8 cellular contexts compared by ENCODE assay signal in genomic region chr7:11343818-11344413, GRCh38.
DNase-seq lines count a peak whose midpoint lies in the region; ATAC-seq, FAIRE-seq and TF ChIP-seq lines count a peak whose summit lies in the region.

No MANE protein-coding gene starts in this region.

- no peak overlapping the region for H3K4me2 ChIP-seq in HepG2 (ENCODE audit: low read depth, low read length)

- TF ChIP-seq RAD21 in HepG2 (CRISPR knock-in tag; IDR thresholded peaks at IDR 0.05): peak; percentile 34; the same call in 1 of the 2 replicates

- H3K4me3 ChIP-seq in HEK293 (ENCODE audit: low read depth, low read length): no peak overlapping the region
- H3K4me3 ChIP-seq in body of pancreas: no peak overlapping the region
- H3K4me3 ChIP-seq in HepG2 (replicated peaks in 1 of 3; ENCODE audit: insufficient read depth in 1 of 3, low read depth in 2 of 3, low read length in 3 of 3): no peak overlapping the region

- no peaks in the 10 kb centered on the region for H3K9me3 Mint-ChIP-seq in activated naive CD8-positive, alpha-beta T cell treated with anti-CD3 and anti-CD28 coated beads for 36 hours
- H3K9me3 Mint-ChIP-seq in activated CD4-positive, alpha-beta memory T cell treated with anti-CD3 and anti-CD28 coated beads for 36 hours: no peaks in the 10 kb centered on the region

- 14 to 15% methylated on average over 10 of the region's 10 CpGs for WGBS in body of pancreas, 2 donors
- 15% methylated on average over 10 of the region's 10 CpGs for WGBS in HepG2 (ENCODE audit: low lambda C conversion rate)

- H3K4me3 Mint-ChIP-seq in activated naive CD8-positive, alpha-beta T cell treated with anti-CD3 and anti-CD28 coated beads for 36 hours: no peak overlapping the region
- no peak overlapping the region for H3K4me3 Mint-ChIP-seq in activated CD4-positive, alpha-beta memory T cell treated with anti-CD3 and anti-CD28 coated beads for 36 hours

- TF ChIP-seq CTCF in HEK293 (tag by site-specific recombination; IDR thresholded peaks at IDR 0.05) (peak; percentile 28; the same call in 1 of the 2 replicates), body of pancreas (IDR thresholded peaks at IDR 0.05) (peak; percentile 69 to 89 (median 77)), HepG2 (CRISPR knock-in tag; IDR thresholded peaks at IDR 0.05) (peak; percentile 73)

- H3K36me3 ChIP-seq in HEK293 (ENCODE audit: control insufficient read depth in 2 of 2, insufficient read depth in 1 of 2, low read length in 2 of 2): no peaks in the 10 kb centered on the region
- H3K36me3 ChIP-seq in body of pancreas (replicated peaks in 1 of 2; ENCODE audit: insufficient read depth in 1 of 2, low read depth in 2 of 2): no peaks in the 10 kb centered on the region
- H3K36me3 ChIP-seq in HepG2 (replicated peaks in 1 of 2; ENCODE audit: control insufficient read depth in 1 of 2, insufficient read depth in 2 of 2, low read length in 2 of 2): no peaks in the 10 kb centered on the region

- BruUV-seq in HepG2 (replicated peaks; lab: Mats Ljungman, UMichigan): no TSS peak

- no peak overlapping the region for H3K9ac ChIP-seq in HepG2 (ENCODE audit: insufficient read depth, low read depth, low read length)

- peak; percentile 33 for DNase-seq in ELF-1 (ENCODE audit: low read depth, low spot score)
- peak; percentile 59 to 83 for DNase-seq in NCI-H446 (lab: John Stamatoyannopoulos, UW)
- DNase-seq in body of pancreas: no peak
- DNase-seq in HepG2 (ENCODE audit: low spot score): peak; percentile 24
- no peak for DNase-seq in activated naive CD8-positive, alpha-beta T cell treated with anti-CD3 and anti-CD28 coated beads for 36 hours
- DNase-seq in activated CD4-positive, alpha-beta memory T cell treated with anti-CD3 and anti-CD28 coated beads for 36 hours: no peak
- no peak for DNase-seq in COLO668 (lab: John Stamatoyannopoulos, UW; ENCODE audit: unreplicated experiment)

- no peak overlapping the region for H2AFZ ChIP-seq in HepG2 (ENCODE audit: low read length)

- peaks cover 11% of the 10 kb centered on the region for H3K27me3 Mint-ChIP-seq in activated naive CD8-positive, alpha-beta T cell treated with anti-CD3 and anti-CD28 coated beads for 36 hours
- H3K27me3 Mint-ChIP-seq in activated CD4-positive, alpha-beta memory T cell treated with anti-CD3 and anti-CD28 coated beads for 36 hours: peaks cover 8% of the 10 kb centered on the region

- H3K79me2 ChIP-seq in HepG2 (ENCODE audit: insufficient read depth, low read length): no peaks in the 10 kb centered on the region

- ATAC-seq in body of pancreas (peak; percentile 45), HepG2 (no peak)

- H3K4me1 ChIP-seq in HEK293 (ENCODE audit: control insufficient read depth, insufficient read depth, low read length): no peaks in the 10 kb centered on the region
- peaks cover 6% of the 10 kb centered on the region for H3K4me1 ChIP-seq in body of pancreas
- H3K4me1 ChIP-seq in HepG2 (ENCODE audit: insufficient read depth, low read length): 0 out of 2 replicates have a peak, but pooled peaks cover 7% of the 10 kb centered on the region

- intact Hi-C loops in body of pancreas (cut with DNase I) (no loop called here), HepG2 (cut with micrococcal nuclease; ENCODE audit: unreplicated experiment) (loop anchor here (5.0 kb wide), 2 partner anchors 457 to 707 kb away; no protein-coding TSS in a partner anchor)
- intact Hi-C loops in activated CD4-positive, alpha-beta memory T cell treated with anti-CD3 and anti-CD28 coated beads for 36 hours (cut with micrococcal nuclease): loop anchor here (5.0 to 10.0 kb wide), 3 partner anchors 132 to 1189 kb away; no protein-coding TSS in a partner anchor

- POLR2A ChIA-PET in HEK293 (lab: Yijun Ruan, JAX): no interaction called here
- POLR2A ChIA-PET in HepG2 (lab: Yijun Ruan, JAX): no interaction called here
- POLR2A ChIA-PET in activated CD4-positive, alpha-beta memory T cell treated with anti-CD3 and anti-CD28 coated beads for 36 hours (lab: Charles Lee): no interaction called here

- H4K20me1 ChIP-seq in HepG2 (ENCODE audit: insufficient read depth, low read length): no peaks in the 10 kb centered on the region

- no peaks in the 10 kb centered on the region for H3K36me3 Mint-ChIP-seq in activated naive CD8-positive, alpha-beta T cell treated with anti-CD3 and anti-CD28 coated beads for 36 hours
- H3K36me3 Mint-ChIP-seq in activated CD4-positive, alpha-beta memory T cell treated with anti-CD3 and anti-CD28 coated beads for 36 hours: no peaks in the 10 kb centered on the region

- H3K27ac ChIP-seq in HEK293 (ENCODE audit: extremely low read depth, low read depth, low read length) (no peak overlapping the region), body of pancreas (no peak overlapping the region), HepG2 (ENCODE audit: extremely low read length, insufficient read depth, low read length) (no peak overlapping the region)

- CTCF ChIA-PET in HEK293 (lab: Yijun Ruan, JAX) (interaction anchor here (0.7 to 1.7 kb wide), 16 partner anchors 9 to 894 kb away, joined by 3 to 10 read pairs (median 3); no protein-coding TSS in a partner anchor), HepG2 (lab: Yijun Ruan, JAX; ENCODE audit: low intra/inter-chr PET ratio, low total read pairs) (no interaction called here)
- CTCF ChIA-PET in activated CD4-positive, alpha-beta memory T cell treated with anti-CD3 and anti-CD28 coated beads for 36 hours (lab: Charles Lee): interaction anchor here (0.6 to 1.6 kb wide), 5 partner anchors 12 to 141 kb away, joined by 3 to 7 read pairs (median 4); no protein-coding TSS in a partner anchor

- FAIRE-seq in HepG2 (lab: Jason Lieb, UNC): peak; percentile 37

- TF ChIP-seq EP300 in HepG2 (IDR thresholded peaks at IDR 0.05; ENCODE audit: low read depth in 2 of 2, low read length in 2 of 2): no peak
- TF ChIP-seq EP300 in HepG2 (CRISPR knock-in tag; IDR thresholded peaks at IDR 0.05; ENCODE audit: borderline replicate concordance): no peak

- in situ Hi-C loops in HepG2 (cut with HindIII; ENCODE audit: extremely low pct_ligation_motif_present, low pct_unique_long_range_greater_than_20kb): no loop called here

- no peak for TF ChIP-seq POLR2A in body of pancreas (IDR thresholded peaks at IDR 0.05)
- no peak for TF ChIP-seq POLR2A in HepG2 (IDR thresholded peaks at IDR 0.05; ENCODE audit: insufficient read depth in 1 of 2, low read depth in 2 of 2, low read length in 2 of 2)

- H3K9me3 ChIP-seq in HEK293 (ENCODE audit: control insufficient read depth, insufficient read depth, low read depth, low read length) (no peaks in the 10 kb centered on the region), body of pancreas (no peaks in the 10 kb centered on the region), HepG2 (ENCODE audit: low read length) (no peaks in the 10 kb centered on the region)

- peaks cover 2% of the 10 kb centered on the region for H3K4me1 Mint-ChIP-seq in activated naive CD8-positive, alpha-beta T cell treated with anti-CD3 and anti-CD28 coated beads for 36 hours
- H3K4me1 Mint-ChIP-seq in activated CD4-positive, alpha-beta memory T cell treated with anti-CD3 and anti-CD28 coated beads for 36 hours (ENCODE audit: low read depth): peaks cover 7% of the 10 kb centered on the region

- no peak overlapping the region for H3K27ac Mint-ChIP-seq in activated naive CD8-positive, alpha-beta T cell treated with anti-CD3 and anti-CD28 coated beads for 36 hours
- no peak overlapping the region for H3K27ac Mint-ChIP-seq in activated CD4-positive, alpha-beta memory T cell treated with anti-CD3 and anti-CD28 coated beads for 36 hours

- H3K27me3 ChIP-seq in body of pancreas (no peaks in the 10 kb centered on the region), HepG2 (ENCODE audit: control insufficient read depth in 1 of 2, insufficient read depth in 2 of 2, low read length in 2 of 2) (no peaks in the 10 kb centered on the region; a peak in 1 of 5 replicates)

TF ChIP-seq in HEK293, 187 proteins besides CTCF, POLR2A, EP300 and RAD21:
- TF ChIP-seq MYNN (tag by site-specific recombination; IDR thresholded peaks at IDR 0.05; ENCODE audit: borderline replicate concordance): no peak
- peak; percentile 93 for TF ChIP-seq ZNF654 (tag by site-specific recombination; IDR thresholded peaks at IDR 0.05; ENCODE audit: low read depth)
- TF ChIP-seq PRDM1 (tag by site-specific recombination; IDR thresholded peaks at IDR 0.05): peak; percentile 69

TF ChIP-seq in HepG2, 621 proteins besides CTCF, POLR2A, EP300 and RAD21 (continues in another document):
- TF ChIP-seq ONECUT2 (CRISPR knock-in tag; IDR thresholded peaks at IDR 0.05): no peak
- TF ChIP-seq, protein P1, sequence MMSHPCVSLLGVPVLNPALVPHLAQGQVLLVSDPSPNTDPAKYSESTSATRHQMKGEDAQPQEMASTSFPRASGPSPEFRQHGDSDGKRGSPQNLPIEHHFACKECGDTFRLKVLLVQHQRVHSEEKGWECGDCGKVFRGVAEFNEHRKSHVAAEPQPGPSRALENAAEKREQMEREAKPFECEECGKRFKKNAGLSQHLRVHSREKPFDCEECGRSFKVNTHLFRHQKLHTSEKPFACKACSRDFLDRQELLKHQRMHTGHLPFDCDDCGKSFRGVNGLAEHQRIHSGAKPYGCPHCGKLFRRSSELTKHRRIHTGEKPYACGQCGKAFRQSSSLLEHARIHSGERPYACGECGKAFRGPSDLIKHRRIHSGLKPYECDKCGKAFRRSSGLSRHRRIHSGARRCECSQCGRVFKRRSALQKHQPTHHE (CRISPR knock-in tag; IDR thresholded peaks at IDR 0.05; ENCODE audit: borderline replicate concordance): no peak
- peak; percentile 82 for TF ChIP-seq STAG1 (CRISPR knock-in tag; IDR thresholded peaks at IDR 0.05)
- TF ChIP-seq, protein P2, sequence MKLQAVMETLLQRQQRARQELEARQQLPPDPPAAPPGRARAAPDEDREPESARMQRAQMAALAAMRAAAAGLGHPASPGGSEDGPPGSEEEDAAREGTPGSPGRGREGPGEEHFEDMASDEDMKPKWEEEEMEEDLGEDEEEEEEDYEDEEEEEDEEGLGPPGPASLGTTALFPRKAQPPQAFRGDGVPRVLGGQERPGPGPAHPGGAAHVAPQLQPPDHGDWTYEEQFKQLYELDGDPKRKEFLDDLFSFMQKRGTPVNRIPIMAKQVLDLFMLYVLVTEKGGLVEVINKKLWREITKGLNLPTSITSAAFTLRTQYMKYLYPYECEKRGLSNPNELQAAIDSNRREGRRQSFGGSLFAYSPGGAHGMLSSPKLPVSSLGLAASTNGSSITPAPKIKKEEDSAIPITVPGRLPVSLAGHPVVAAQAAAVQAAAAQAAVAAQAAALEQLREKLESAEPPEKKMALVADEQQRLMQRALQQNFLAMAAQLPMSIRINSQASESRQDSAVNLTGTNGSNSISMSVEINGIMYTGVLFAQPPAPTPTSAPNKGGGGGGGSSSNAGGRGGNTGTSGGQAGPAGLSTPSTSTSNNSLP (IDR thresholded peaks at IDR 0.05; ENCODE audit: low read depth, low read length): peak; percentile 59; the same call in 1 of the 2 replicates
- TF ChIP-seq LCORL (IDR thresholded peaks at IDR 0.05): 0 out of 2 replicates have a peak, but pooled peaks have one; percentile 32
- no peak for TF ChIP-seq LCORL (CRISPR knock-in tag; IDR thresholded peaks at IDR 0.05)
- peak; percentile 26; the same call in 1 of the 2 replicates for TF ChIP-seq SMC3 (IDR thresholded peaks at IDR 0.05; ENCODE audit: low read length)
- TF ChIP-seq CEBPB (IDR thresholded peaks at IDR 0.05; ENCODE audit: borderline replicate concordance, low read depth, low read length): peak; percentile 69
- no peak for TF ChIP-seq KLF12 (CRISPR knock-in tag; IDR thresholded peaks at IDR 0.05; ENCODE audit: borderline replicate concordance)

Comparison
In these comparisons a context has a peak if more than half of its experiments do, and no peak if none do; other contexts are left out.
1. DNase-seq: peak in ELF-1 (single experiment), NCI-H446 (2 of 2) and HepG2 (single experiment); none in body of pancreas (0 of 4), activated naive CD8-positive, alpha-beta T cell treated with anti-CD3 and anti-CD28 coated beads for 36 hours (single experiment), activated CD4-positive, alpha-beta memory T cell treated with anti-CD3 and anti-CD28 coated beads for 36 hours (single experiment) and COLO668 (single experiment).
2. Peak in every context shown above with its lines, with median percentiles within 50 percentile points of each other: CTCF ChIP-seq.